ENCODE assay signal across 16 cellular contexts in genomic region chr6:163863565-163863964, GRCh38.
A peak's percentile ranks its signal among the peaks of the same experiment; 100 is the strongest.
DNase-seq lines count a peak whose midpoint lies in the region; ATAC-seq, FAIRE-seq and TF ChIP-seq lines count a peak whose summit lies in the region.
"Had no signal": no experiment of that assay in that cellular context is flagged by ENCODE, and none has a peak within 500 bp of the region (broad histone marks: within the 10 kb centered on the region; RNA-seq: fewer than 3 reads in every experiment).

No MANE protein-coding gene starts in this region.

- H4K8ac ChIP-seq in IMR-90 (ENCODE audit: low read depth in 2 of 2, low read length in 2 of 2) = no peak overlapping the region
- H4K8ac ChIP-seq in H1 (ENCODE audit: extremely low read depth, insufficient read depth, low read length) = peak overlapping the region; percentile 57; the same call in 1 of the 2 replicates
- no peak overlapping the region for H4K8ac ChIP-seq in mesenchymal stem cell (ENCODE audit: low read length)

- H3K9ac ChIP-seq in IMR-90 (ENCODE audit: low read depth, low read length) (no peak overlapping the region), H1 (replicated peaks in 1 of 4; ENCODE audit: extremely low read depth in 1 of 4, low read depth in 3 of 4, low read length in 3 of 4) (no peak overlapping the region), mesenchymal stem cell (ENCODE audit: low read length) (no peak overlapping the region)
- H3K9ac ChIP-seq: BLaER1 had no signal

- 80% methylated on average over 1 of the region's 6 CpGs; no CpG with 5 or more reads in 1 of the 2 experiments for WGBS in IMR-90 (ENCODE audit: extremely low coverage in 2 of 2, insufficient read length in 1 of 2), 2 experiments
- 63% methylated on average over 6 of the region's 6 CpGs; no CpG with 5 or more reads in 1 of the 2 experiments for WGBS in H1 (ENCODE audit: extremely low coverage in 1 of 2, insufficient coverage in 1 of 2, insufficient read length in 1 of 2, insufficient replicate concordance in 2 of 2, low coverage in 1 of 2, low lambda C conversion rate in 2 of 2, missing lambda C conversion rate in 1 of 2), 2 experiments
- 72% methylated on average over 6 of the region's 6 CpGs for WGBS in mesenchymal stem cell

- TF ChIP-seq POLR2A in IMR-90 (IDR thresholded peaks at IDR 0.05; ENCODE audit: low read depth, low read length) (no peak), H1 (IDR thresholded peaks at IDR 0.05; ENCODE audit: control extremely low read depth in 1 of 2, low read depth in 2 of 2, low read length in 2 of 2) (no peak)

- H3K36me3 ChIP-seq in IMR-90 (ENCODE audit: control insufficient read depth, insufficient read depth, low read length) (no peaks in the 10 kb centered on the region), H1 (ENCODE audit: control insufficient read depth in 2 of 4, insufficient read depth in 4 of 4, low read length in 3 of 4) (no peaks in the 10 kb centered on the region), mesenchymal stem cell (ENCODE audit: control insufficient read depth in 1 of 2, insufficient read depth in 2 of 2, low read depth in 1 of 2, low read length in 2 of 2) (peaks cover 0 to 3% of the 10 kb centered on the region in 2 experiments)
- H3K36me3 ChIP-seq: BLaER1, HAP-1 had no signal

- no peak overlapping the region for H3K14ac ChIP-seq in IMR-90 (replicated peaks; ENCODE audit: low read depth, low read length)
- no peak overlapping the region for H3K14ac ChIP-seq in H1 (ENCODE audit: insufficient read length)
- peak overlapping the region in 1 of 2 experiments; percentile 44 for H3K14ac ChIP-seq in mesenchymal stem cell (ENCODE audit: low read length in 2 of 2)

- peak; percentile 23 for DNase-seq in ELF-1 (ENCODE audit: low read depth, low spot score)
- DNase-seq in IMR-90 = no peak
- DNase-seq in H1 (ENCODE audit: low read depth in 1 of 2, low spot score in 2 of 2) = no peak
- no peak for DNase-seq in mesenchymal stem cell
- DNase-seq in activated T-cell treated with anti-CD3 and anti-CD28 coated beads, Interleukin-2, amount 50 U/mL, for 72 hours = no peak
- DNase-seq: 8988T; AML-193; Caco-2; CD8-positive, alpha-beta memory T cell; DMS53 had no signal

- POLR2A ChIA-PET in IMR-90 (lab: Charles Lee; ENCODE audit: unreplicated experiment) = no interaction called here
- POLR2A ChIA-PET in H1 (lab: Charles Lee; ENCODE audit: partially characterized antibody) = no interaction called here

- intact Hi-C loops in IMR-90 (cut with micrococcal nuclease) = loop anchor here (10.0 kb wide), 1 partner anchor 279 kb away; no protein-coding TSS in a partner anchor

- H4K20me1 ChIP-seq in IMR-90 (ENCODE audit: insufficient read depth, low read length) = no peaks in the 10 kb centered on the region
- no peaks in the 10 kb centered on the region for H4K20me1 ChIP-seq in H1 (replicated peaks in 1 of 2; ENCODE audit: control insufficient read depth in 1 of 2, insufficient read depth in 2 of 2, low read length in 2 of 2)
- H4K20me1 ChIP-seq: BLaER1 had no signal

- H3K23ac ChIP-seq in IMR-90 (ENCODE audit: low read depth, low read length) = no peak overlapping the region
- H3K23ac ChIP-seq in H1 (ENCODE audit: insufficient read length) = no peak overlapping the region
- no peak overlapping the region for H3K23ac ChIP-seq in mesenchymal stem cell (ENCODE audit: low read length in 2 of 2)

- H4K91ac ChIP-seq in IMR-90 (ENCODE audit: insufficient read depth, low read depth, low read length) = no peak overlapping the region
- H4K91ac ChIP-seq in H1 (replicated peaks; ENCODE audit: insufficient read length, low read length) = no peak overlapping the region
- no peak overlapping the region for H4K91ac ChIP-seq in mesenchymal stem cell (ENCODE audit: low read length)

- CTCF ChIA-PET in IMR-90 (lab: Yijun Ruan, JAX) = no interaction called here
- CTCF ChIA-PET in H1 (lab: Charles Lee; ENCODE audit: partially characterized antibody) = no interaction called here

- H2BK5ac ChIP-seq in IMR-90 (ENCODE audit: low read depth, low read length, poor library complexity, severe bottlenecking) = no peak overlapping the region
- no peak overlapping the region for H2BK5ac ChIP-seq in H1 (ENCODE audit: low read depth, low read length)
- no peak overlapping the region for H2BK5ac ChIP-seq in mesenchymal stem cell (ENCODE audit: low read depth, low read length, poor library complexity, severe bottlenecking)

- H2AFZ ChIP-seq in IMR-90 (replicated peaks; ENCODE audit: low read length, poor library complexity) (peak overlapping the region; percentile 72), H1 (ENCODE audit: low read length) (no peak overlapping the region), mesenchymal stem cell (ENCODE audit: low read depth, low read length) (no peak overlapping the region)

- no peaks in the 10 kb centered on the region for H3K27me3 ChIP-seq in IMR-90 (ENCODE audit: control insufficient read depth, insufficient read depth, low read length)
- H3K27me3 ChIP-seq in H1 (replicated peaks in 1 of 4; ENCODE audit: control insufficient read depth in 3 of 4, extremely low read depth in 1 of 4, insufficient read depth in 3 of 4, low read length in 3 of 4) = no peaks in the 10 kb centered on the region; a peak in 1 of 7 replicates
- no peaks in the 10 kb centered on the region for H3K27me3 ChIP-seq in mesenchymal stem cell (ENCODE audit: control insufficient read depth in 1 of 2, insufficient read depth in 1 of 2, low read length in 2 of 2)

- in situ Hi-C loops in IMR-90 (cut with MboI; ENCODE audit: low sequenced_read_pairs) = no loop called here

- no peaks in the 10 kb centered on the region for H3K79me2 ChIP-seq in H1 (ENCODE audit: control insufficient read depth in 1 of 2, insufficient read depth in 2 of 2, low read length in 2 of 2)

- H3K9me3 ChIP-seq in IMR-90 (ENCODE audit: control insufficient read depth, insufficient read depth, low read length) (no peaks in the 10 kb centered on the region), H1 (ENCODE audit: insufficient read depth in 2 of 2, low read depth in 1 of 2, low read length in 1 of 2) (no peaks in the 10 kb centered on the region), mesenchymal stem cell (ENCODE audit: control insufficient read depth, low read length) (no peaks in the 10 kb centered on the region)
- H3K9me3 ChIP-seq: Caco-2, HAP-1 had no signal

- H2AK9ac ChIP-seq in IMR-90 (replicated peaks; ENCODE audit: low read depth, low read length, poor library complexity) = peak overlapping the region; percentile 79

- H3K27ac Mint-ChIP-seq in activated T-cell treated with anti-CD3 and anti-CD28 coated beads, Interleukin-2, amount 50 U/mL, for 72 hours = no peak overlapping the region
- H3K27ac Mint-ChIP-seq: CD8-positive, alpha-beta memory T cell had no signal

- no peak for TF ChIP-seq EP300 in H1 (IDR thresholded peaks at IDR 0.05; ENCODE audit: borderline replicate concordance in 1 of 2, low read depth in 2 of 2, low read length in 2 of 2)

- no peak overlapping the region for H3K4me3 ChIP-seq in IMR-90 (ENCODE audit: insufficient read depth, low read depth, low read length)
- H3K4me3 ChIP-seq in H1 (ENCODE audit: extremely low read depth in 1 of 4, insufficient read depth in 2 of 4, low read depth in 3 of 4, low read length in 4 of 4) = no peak overlapping the region
- no peak overlapping the region for H3K4me3 ChIP-seq in mesenchymal stem cell (ENCODE audit: insufficient read depth in 1 of 2, low read depth in 1 of 2, low read length in 2 of 2)
- H3K4me3 ChIP-seq: BLaER1, HAP-1 had no signal

- no peaks in the 10 kb centered on the region for H3K9me3 Mint-ChIP-seq in activated T-cell treated with anti-CD3 and anti-CD28 coated beads, Interleukin-2, amount 50 U/mL, for 72 hours
- H3K9me3 Mint-ChIP-seq: IgD-negative memory B cell had no signal

- dilution Hi-C loops in IMR-90 (cut with HindIII; ENCODE audit: low sequenced_read_pairs, unreplicated experiment) = no loop called here

- 0 out of 2 replicates have a peak, but pooled peaks cover 2% of the 10 kb centered on the region for H3K4me1 ChIP-seq in IMR-90 (ENCODE audit: control insufficient read depth, insufficient read depth, low read length)
- H3K4me1 ChIP-seq in H1 (replicated peaks in 1 of 4; ENCODE audit: control insufficient read depth in 3 of 4, insufficient read depth in 4 of 4, low read length in 3 of 4) = peaks cover 2 to 14% (median 6%) of the 10 kb centered on the region in 4 experiments
- peaks cover 3% of the 10 kb centered on the region for H3K4me1 ChIP-seq in mesenchymal stem cell (ENCODE audit: control insufficient read depth, insufficient read depth, low read depth, low read length)
- H3K4me1 ChIP-seq: Caco-2 had no signal

- H2AK5ac ChIP-seq in IMR-90 (ENCODE audit: low read depth, low read length) (peak overlapping the region; percentile 70; the same call in 1 of the 2 replicates), H1 (ENCODE audit: low read depth, low read length) (no peak overlapping the region), mesenchymal stem cell (ENCODE audit: low read length, severe bottlenecking) (peak overlapping the region; percentile 71)

- no peak for TF ChIP-seq RAD21 in IMR-90 (IDR thresholded peaks at IDR 0.05; ENCODE audit: low read length)
- TF ChIP-seq RAD21 in H1 (IDR thresholded peaks at IDR 0.05 in 1 of 2, conservative IDR thresholded peaks at IDR 0.05 in 1 of 2; ENCODE audit: low read depth in 2 of 2, low read length in 2 of 2) = no peak

- no peaks in the 10 kb centered on the region for H3K36me3 Mint-ChIP-seq in activated T-cell treated with anti-CD3 and anti-CD28 coated beads, Interleukin-2, amount 50 U/mL, for 72 hours (ENCODE audit: insufficient read depth in 2 of 2)
- H3K36me3 Mint-ChIP-seq: CD8-positive, alpha-beta memory T cell had no signal

- H3K23me2 ChIP-seq in H1 (ENCODE audit: low read depth, low read length) = no peaks in the 10 kb centered on the region

- no peaks in the 10 kb centered on the region for H3K4me1 Mint-ChIP-seq in activated T-cell treated with anti-CD3 and anti-CD28 coated beads, Interleukin-2, amount 50 U/mL, for 72 hours (ENCODE audit: low read depth)

- TF ChIP-seq CTCF in IMR-90 (conservative IDR thresholded peaks at IDR 0.05; ENCODE audit: low read depth, low read length) (no peak), H1 (IDR thresholded peaks at IDR 0.05; ENCODE audit: control extremely low read depth in 1 of 3, insufficient read depth in 1 of 3, low read depth in 1 of 3, low read length in 3 of 3) (no peak)

- peaks cover 0 to 7% of the 10 kb centered on the region in 2 experiments; a peak in 2 of 4 replicates for H3K79me1 ChIP-seq in IMR-90 (ENCODE audit: low read depth in 1 of 2, low read length in 2 of 2)
- H3K79me1 ChIP-seq in H1 (ENCODE audit: low read depth, low read length) = no peaks in the 10 kb centered on the region
- H3K79me1 ChIP-seq in mesenchymal stem cell (replicated peaks; ENCODE audit: low read length, poor library complexity, severe bottlenecking) = no peaks in the 10 kb centered on the region

- H3K4me2 ChIP-seq in IMR-90 (ENCODE audit: low read depth, low read length) = no peak overlapping the region
- no peak overlapping the region; a peak in 1 of 4 replicates for H3K4me2 ChIP-seq in H1 (ENCODE audit: insufficient read depth in 1 of 2, low read depth in 2 of 2, low read length in 2 of 2)
- no peak overlapping the region for H3K4me2 ChIP-seq in mesenchymal stem cell (ENCODE audit: low read length, poor library complexity, severe bottlenecking)
- H3K4me2 ChIP-seq: BLaER1 had no signal

- H2BK20ac ChIP-seq in IMR-90 (ENCODE audit: low read depth, low read length) = peak overlapping the region; percentile 30; the same call in 1 of the 2 replicates
- no peak overlapping the region for H2BK20ac ChIP-seq in H1 (ENCODE audit: low read length)

- BruUV-seq in IMR-90 (replicated peaks; lab: Mats Ljungman, UMichigan) = no TSS peak

- FAIRE-seq in H1 (lab: Jason Lieb, UNC) = no peak
- FAIRE-seq: GM18507 had no signal

- peaks cover 3% of the 10 kb centered on the region; the same call in 1 of the 2 replicates for H3K9me1 ChIP-seq in IMR-90 (ENCODE audit: insufficient read depth, low read length)

- H3K27ac ChIP-seq in IMR-90 (ENCODE audit: insufficient read depth, low read length) (no peak overlapping the region), H1 (ENCODE audit: low read depth, low read length) (no peak overlapping the region), mesenchymal stem cell (ENCODE audit: low read length, poor library complexity, severe bottlenecking) (no peak overlapping the region)
- H3K27ac ChIP-seq: BLaER1 had no signal

- H2BK15ac ChIP-seq in IMR-90 (ENCODE audit: low read depth, low read length) (no peak overlapping the region), H1 (ENCODE audit: low read length) (no peak overlapping the region), mesenchymal stem cell (ENCODE audit: low read depth, poor library complexity, severe bottlenecking) (no peak overlapping the region)

- peak overlapping the region; percentile 75 for H2BK120ac ChIP-seq in IMR-90 (ENCODE audit: low read depth, low read length)
- no peak overlapping the region for H2BK120ac ChIP-seq in H1 (replicated peaks; ENCODE audit: low read depth, low read length)
- no peak overlapping the region for H2BK120ac ChIP-seq in mesenchymal stem cell (ENCODE audit: low read depth, low read length)

- H3K18ac ChIP-seq in IMR-90 (ENCODE audit: low read depth, low read length) (no peak overlapping the region), H1 (ENCODE audit: extremely low read depth, low read length) (no peak overlapping the region; the same call in 1 of the 2 replicates), mesenchymal stem cell (ENCODE audit: low read depth in 1 of 2, low read length in 2 of 2) (no peak overlapping the region)

- H3K56ac ChIP-seq in IMR-90 (ENCODE audit: extremely low read depth, insufficient read depth, low read length) (no peak overlapping the region), H1 (replicated peaks; ENCODE audit: insufficient read length, low read depth, low read length) (no peak overlapping the region)

- H3K4me3 Mint-ChIP-seq in activated T-cell treated with anti-CD3 and anti-CD28 coated beads, Interleukin-2, amount 50 U/mL, for 72 hours = no peak overlapping the region
- H3K4me3 Mint-ChIP-seq: CD8-positive, alpha-beta memory T cell had no signal

- no peak overlapping the region for H2BK12ac ChIP-seq in H1 (ENCODE audit: low read depth, low read length)
- H2BK12ac ChIP-seq in mesenchymal stem cell (ENCODE audit: low read length in 2 of 2) = no peak overlapping the region

- H4K5ac ChIP-seq in IMR-90 (ENCODE audit: low read depth, low read length) = no peak overlapping the region
- H4K5ac ChIP-seq in H1 (ENCODE audit: insufficient read length, low read depth, low read length) = no peak overlapping the region

- ATAC-seq in IMR-90 (ENCODE audit: low read depth) = no peak
- no peak for ATAC-seq in GM21367 (IDR thresholded peaks at IDR 0.05; ENCODE audit: unreplicated experiment)
- ATAC-seq in GM21390 (IDR thresholded peaks at IDR 0.05; ENCODE audit: unreplicated experiment) = no peak
- no peak for ATAC-seq in activated T-cell treated with anti-CD3 and anti-CD28 coated beads, Interleukin-2, amount 50 U/mL, for 72 hours (replicated peaks in 1 of 2)

- H3K4ac ChIP-seq in IMR-90 (ENCODE audit: low read depth, low read length) (peak overlapping the region; percentile 56), H1 (replicated peaks; ENCODE audit: insufficient read length, low read depth, low read length) (no peak overlapping the region), mesenchymal stem cell (ENCODE audit: low read depth in 1 of 2, low read length in 2 of 2) (no peak overlapping the region)

- peaks cover 8% of the 10 kb centered on the region for H3K27me3 Mint-ChIP-seq in activated T-cell treated with anti-CD3 and anti-CD28 coated beads, Interleukin-2, amount 50 U/mL, for 72 hours (ENCODE audit: low read depth)
